Comparison of ENCODE assay signal across 8 cellular contexts in genomic region chr11:76799061-76799804, GRCh38. TPM values are rescaled to one million over a fixed set of nuclear protein-coding genes. Genes with fewer than 3 reads are reported as not detected.
DNase-seq lines count a peak whose midpoint lies in the region; ATAC-seq and TF ChIP-seq lines count a peak whose summit lies in the region.

No MANE protein-coding gene starts in this region.

- H3K4me3 ChIP-seq in colonic mucosa, result peak overlapping the region; percentile 4

- intact Hi-C loops in colonic mucosa (cut with DNase I), result loop anchor here (1.0 kb wide), 1 partner anchor 66 kb away; no protein-coding TSS in a partner anchor

- peak; percentile 93 for DNase-seq in GM03348 (ENCODE audit: low spot score)
- peak; percentile 11 for DNase-seq in NCI-H2196 treated with DMSO at 0.1 percent for 48 hours (lab: John Stamatoyannopoulos, UW; ENCODE audit: unreplicated experiment)
- peak; percentile 82 for DNase-seq in activated CD4-positive, alpha-beta T cell treated with anti-CD3 and anti-CD28 coated beads for 48 hours
- DNase-seq in colonic mucosa, result peak; percentile 88
- peak; percentile 94 for DNase-seq in left lobe of liver (ENCODE audit: low spot score)
- DNase-seq in stimulated activated CD4-positive, alpha-beta T cell treated with anti-CD3 and anti-CD28 coated beads, Interleukin-2, amount 100 ng/mL, for 48 hours, result peak; percentile 71 to 74

- H3K27ac ChIP-seq in colonic mucosa, result peak overlapping the region; percentile 42

- H3K9ac ChIP-seq in colonic mucosa (ENCODE audit: low read depth in 2 of 2, low read length in 2 of 2), result peak overlapping the region; percentile 6 to 60

- H3K4me1 ChIP-seq in colonic mucosa, result peaks cover 5% of the 10 kb centered on the region

- peak; percentile 76 for ATAC-seq in HG02588 (IDR thresholded peaks at IDR 0.05; ENCODE audit: unreplicated experiment)
- peak; percentile 47 for ATAC-seq in left lobe of liver
- ATAC-seq in GM21786 (IDR thresholded peaks at IDR 0.05; ENCODE audit: unreplicated experiment), result no peak

- H3K27me3 ChIP-seq in colonic mucosa, result no peaks in the 10 kb centered on the region

- peak; percentile 93 for TF ChIP-seq CTCF in colonic mucosa (IDR thresholded peaks at IDR 0.05)

- no peaks in the 10 kb centered on the region for H3K9me3 ChIP-seq in colonic mucosa

- H3K36me3 ChIP-seq in colonic mucosa, result no peaks in the 10 kb centered on the region

RNA-seq across cellular contexts. Expression of gene TSKU, which starts 16.1 kb away (rescaled TPM):
- total RNA-seq in colonic mucosa (10 to 100 TPM; 39.6 to 41.3 TPM), left lobe of liver (547 TPM)

Comparison
In these comparisons a context has a peak if more than half of its experiments do, and no peak if none do; other contexts are left out.
1. DNase-seq: peak in every context shown above with its lines; median percentile 94 in left lobe of liver; 93 in GM03348; 88 in colonic mucosa; 82 in activated CD4-positive, alpha-beta T cell treated with anti-CD3 and anti-CD28 coated beads for 48 hours; 72 in stimulated activated CD4-positive, alpha-beta T cell treated with anti-CD3 and anti-CD28 coated beads, Interleukin-2, amount 100 ng/mL, for 48 hours; 11 in NCI-H2196 treated with DMSO at 0.1 percent for 48 hours.
2. RNA of gene TSKU, which starts 16.1 kb away (total RNA-seq): 547 TPM in left lobe of liver (single experiment); 39.6 to 41.3 TPM in colonic mucosa; every median in the first group is over 10 times any median in the second.